27 cellular contexts compared by ENCODE assay signal in the genomic region with DNA sequence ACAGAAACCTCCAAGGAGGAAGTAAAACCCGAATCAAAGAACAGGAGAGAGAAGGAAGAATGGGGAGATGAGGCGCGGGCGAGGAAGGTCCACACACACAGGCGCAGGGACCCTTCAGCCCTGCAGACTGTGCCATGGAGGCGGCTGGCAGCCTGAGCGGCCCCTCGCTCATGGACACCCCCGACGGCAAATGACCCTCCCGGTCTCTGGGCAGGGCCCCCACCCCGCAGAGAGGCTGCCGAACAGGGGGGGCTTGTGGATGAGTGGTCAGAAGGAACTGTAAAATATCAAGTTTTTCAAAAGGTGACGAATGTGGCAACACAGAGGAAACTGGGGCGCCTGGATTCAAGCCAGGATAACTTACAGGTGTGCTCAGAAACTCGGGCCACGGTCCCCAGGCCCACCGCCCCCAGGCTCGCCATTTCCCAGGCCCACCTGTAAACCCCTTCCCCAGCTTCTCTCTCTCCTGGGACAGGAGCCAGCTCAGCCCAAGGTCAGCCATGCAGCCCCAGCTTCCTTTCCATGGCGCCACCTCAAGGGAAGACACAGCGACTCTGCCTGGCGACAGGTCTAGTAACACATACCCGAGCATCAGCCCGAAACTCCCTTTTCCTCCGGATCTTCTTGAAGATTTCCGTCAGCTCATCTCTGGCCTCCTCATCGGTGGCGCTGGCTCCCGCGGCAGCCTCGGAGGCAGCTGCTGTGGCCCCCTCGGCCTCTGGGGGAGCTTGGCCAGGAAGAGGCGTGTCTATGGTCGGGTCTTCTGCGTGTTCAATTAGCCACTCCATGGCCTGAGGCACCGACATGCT.
"Had no signal": no experiment of that assay in that cellular context is flagged by ENCODE, and none has a peak within 500 bp of the region (broad histone marks: within the 10 kb centered on the region; RNA-seq: fewer than 3 reads in every experiment).

No MANE protein-coding gene starts in this region.

- H3K9me3 ChIP-seq: adrenal gland, ascending aorta, left lung, prostate gland, thyroid gland had no signal

- H3K4me3 ChIP-seq: adrenal gland, ascending aorta, left lung, lung, prostate gland, thyroid gland had no signal

- H3K27me3 Mint-ChIP-seq: activated CD4-positive, alpha-beta T cell treated with anti-CD3 and anti-CD28 coated beads for 36 hours; activated naive CD8-positive, alpha-beta T cell; activated T-cell treated with anti-CD3 and anti-CD28 coated beads, Interleukin-2, amount 50 U/mL, for 24 hours; activated T-helper 17 cell treated with anti-CD3 and anti-CD28 coated beads, Interleukin-2, amount 50 U/mL, for 72 hours; dendritic cell treated with granulocyte-macrophage colony-stimulating factor and Interleukin-4, amounts not matched to agents 40 ng/mL and 50 ng/mL, for 4 days; naive thymus-derived CD4-positive, alpha-beta T cell had no signal

- DNase-seq: activated CD4-positive, alpha-beta T cell treated with anti-CD3 and anti-CD28 coated beads for 36 hours; activated CD4-positive, alpha-beta T cell treated with anti-CD3 and anti-CD28 coated beads, Interleukin-2, amount 50 U/mL, for 4 hours; activated CD8-positive, alpha-beta memory T cell treated with anti-CD3 and anti-CD28 coated beads for 24 hours; activated CD8-positive, alpha-beta memory T cell treated with anti-CD3 and anti-CD28 coated beads, Interleukin-2, amount 50 U/mL, for 4 hours; activated naive CD4-positive, alpha-beta T cell; activated T-cell treated with anti-CD3 and anti-CD28 coated beads, Interleukin-2, amount 50 U/mL, for 24 hours; adrenal gland; brain microvascular endothelial cell; caudate nucleus; effector CD4-positive, alpha-beta T cell; foreskin keratinocyte; kidney glomerular epithelial cell; left lung; naive thymus-derived CD4-positive, alpha-beta T cell; stimulated activated CD4-positive, alpha-beta T cell treated with anti-CD3 and anti-CD28 coated beads, Interleukin-12 subunit alpha, Interleukin-12 subunit beta, amount 100 ng/mL, for 4 hours; stimulated activated CD4-positive, alpha-beta T cell treated with anti-CD3 and anti-CD28 coated beads, Interleukin-4, amount 100 ng/mL, for 4 hours; stimulated activated naive CD8-positive, alpha-beta T cell treated with anti-CD3 and anti-CD28 coated beads, Interleukin-15, Interleukin-2, amounts not matched to agents 100 U/mL and 50 U/mL, for 24 hours; T-helper 9 cell; thyroid gland had no signal

- H3K4me1 Mint-ChIP-seq: WTC11 had no signal

- H3K9me3 Mint-ChIP-seq: activated T-cell treated with anti-CD3 and anti-CD28 coated beads, Interleukin-2, amount 50 U/mL, for 24 hours; activated T-helper 17 cell treated with anti-CD3 and anti-CD28 coated beads, Interleukin-2, amount 50 U/mL, for 72 hours; dendritic cell treated with granulocyte-macrophage colony-stimulating factor and Interleukin-4, amounts not matched to agents 40 ng/mL and 50 ng/mL, for 4 days; WTC11 had no signal

- H3K27me3 ChIP-seq: adrenal gland, ascending aorta, brain microvascular endothelial cell, foreskin keratinocyte, left lung, thyroid gland had no signal

- H3K4me3 Mint-ChIP-seq: activated CD4-positive, alpha-beta T cell treated with anti-CD3 and anti-CD28 coated beads for 36 hours; activated naive CD8-positive, alpha-beta T cell; activated T-cell treated with anti-CD3 and anti-CD28 coated beads, Interleukin-2, amount 50 U/mL, for 24 hours; activated T-helper 17 cell treated with anti-CD3 and anti-CD28 coated beads, Interleukin-2, amount 50 U/mL, for 72 hours; dendritic cell treated with granulocyte-macrophage colony-stimulating factor and Interleukin-4, amounts not matched to agents 40 ng/mL and 50 ng/mL, for 4 days; naive thymus-derived CD4-positive, alpha-beta T cell; WTC11 had no signal

- H3K27ac ChIP-seq: adrenal gland, ascending aorta, brain microvascular endothelial cell, foreskin keratinocyte, left lung, prostate gland, thyroid gland had no signal

- ATAC-seq: activated CD4-positive, alpha-beta T cell treated with anti-CD3 and anti-CD28 coated beads for 36 hours; activated T-helper 17 cell treated with anti-CD3 and anti-CD28 coated beads, Interleukin-2, amount 50 U/mL, for 72 hours; foreskin keratinocyte; left lung; naive thymus-derived CD4-positive, alpha-beta T cell; right cardiac atrium; stimulated activated naive CD8-positive, alpha-beta T cell treated with anti-CD3 and anti-CD28 coated beads, Interleukin-15, Interleukin-2, amounts not matched to agents 100 U/mL and 50 U/mL, for 24 hours; WTC11 had no signal

- H3K4me1 ChIP-seq: adrenal gland, ascending aorta, left lung, prostate gland, thyroid gland had no signal

- H3K27ac Mint-ChIP-seq: activated CD4-positive, alpha-beta T cell treated with anti-CD3 and anti-CD28 coated beads for 36 hours; activated naive CD8-positive, alpha-beta T cell; activated T-cell treated with anti-CD3 and anti-CD28 coated beads, Interleukin-2, amount 50 U/mL, for 24 hours; activated T-helper 17 cell treated with anti-CD3 and anti-CD28 coated beads, Interleukin-2, amount 50 U/mL, for 72 hours; dendritic cell treated with granulocyte-macrophage colony-stimulating factor and Interleukin-4, amounts not matched to agents 40 ng/mL and 50 ng/mL, for 4 days; naive thymus-derived CD4-positive, alpha-beta T cell; WTC11 had no signal
